ENCODE assay signal across 35 cellular contexts in the genomic region with DNA sequence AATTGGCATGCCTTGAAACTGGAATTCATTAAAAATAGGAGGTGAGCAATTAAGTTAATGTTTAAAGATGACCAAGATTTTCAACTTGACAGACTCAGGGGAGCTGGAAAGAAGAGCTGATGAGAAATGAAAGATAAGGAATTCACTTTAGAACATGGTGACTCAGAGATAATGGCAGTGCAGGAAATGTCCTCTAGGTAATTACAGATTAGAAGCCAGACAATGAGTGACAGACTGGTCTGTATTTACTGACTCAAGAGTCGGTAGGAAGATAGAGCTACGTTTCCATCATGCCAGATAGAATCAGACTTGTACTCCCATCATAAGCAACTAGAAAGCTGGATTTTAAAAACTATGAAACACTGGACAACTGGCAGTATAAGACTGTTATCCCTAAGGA.
"Had no signal": no experiment of that assay in that cellular context is flagged by ENCODE, and none has a peak within 500 bp of the region (broad histone marks: within the 10 kb centered on the region; RNA-seq: fewer than 3 reads in every experiment).

No MANE protein-coding gene starts in this region.

- DNase-seq: activated CD4-positive, alpha-beta memory T cell treated with anti-CD3 and anti-CD28 coated beads, Interleukin-2, amount 10 ng/mL, durations not matched to agents 7 days and 5 days; activated CD4-positive, alpha-beta T cell treated with anti-CD3 and anti-CD28 coated beads for 1 hour; activated CD4-positive, alpha-beta T cell treated with anti-CD3 and anti-CD28 coated beads for 48 hours; activated CD4-positive, CD25-positive, alpha-beta regulatory T cell; activated CD8-positive, alpha-beta memory T cell treated with anti-CD3 and anti-CD28 coated beads for 24 hours; activated CD8-positive, alpha-beta memory T cell treated with anti-CD3 and anti-CD28 coated beads, Interleukin-2, amount 10 ng/mL, durations not matched to agents 7 days and 5 days; activated effector memory CD4-positive, alpha-beta T cell treated with anti-CD3 and anti-CD28 coated beads, Interleukin-2, amount 50 U/mL, for 16 hours; activated naive CD4-positive, alpha-beta T cell treated with Interleukin-2 at 50 U/mL for 16 hours; activated naive CD8-positive, alpha-beta T cell treated with anti-CD3 and anti-CD28 coated beads, Interleukin-2, amount 10 ng/mL, durations not matched to agents 7 days and 5 days; activated T-cell treated with anti-CD3 and anti-CD28 coated beads, Interleukin-2, amount 50 U/mL, for 1 hour; activated T-cell treated with anti-CD3 and anti-CD28 coated beads, Interleukin-2, amount 50 U/mL, for 72 hours; amygdala; body of pancreas; NCI-H1092 treated with DMSO at 0.1 percent for 48 hours; NCI-H1417; NCI-H146; NCI-H187; NCI-H2029 treated with DMSO at 0.1 percent for 48 hours; NCI-H2107; NCI-H226; NCI-H446 treated with DMSO at 0.1 percent for 48 hours; NCI-H524; NCI-H69; NK-92 treated with Interleukin-12 subunit alpha and Interleukin-12 subunit beta, amount 100 ng/mL, for 24 hours; PC-3; Peyer's patch; SIG-M5; T1000; WERI-Rb-1 had no signal

- ATAC-seq: activated CD8-positive, alpha-beta memory T cell treated with anti-CD3 and anti-CD28 coated beads, Interleukin-2, amount 10 ng/mL, durations not matched to agents 7 days and 5 days; activated T-cell treated with anti-CD3 and anti-CD28 coated beads, Interleukin-2, amount 50 U/mL, for 72 hours; activated T-helper 17 cell treated with anti-CD3 and anti-CD28 coated beads, Interleukin-2, amount 50 U/mL, for 72 hours; body of pancreas; PC-3; Right ventricle myocardium inferior had no signal

- H3K36me3 ChIP-seq: breast epithelium, Peyer's patch, WERI-Rb-1 had no signal

- H3K4me3 Mint-ChIP-seq: activated CD4-positive, alpha-beta memory T cell treated with anti-CD3 and anti-CD28 coated beads, Interleukin-2, amount 10 ng/mL, durations not matched to agents 7 days and 5 days; activated CD8-positive, alpha-beta memory T cell treated with anti-CD3 and anti-CD28 coated beads, Interleukin-2, amount 10 ng/mL, durations not matched to agents 7 days and 5 days; activated naive CD4-positive, alpha-beta T cell treated with anti-CD3 and anti-CD28 coated beads, Interleukin-2, amount 50 U/mL, for 24 hours; activated naive CD8-positive, alpha-beta T cell treated with anti-CD3 and anti-CD28 coated beads, Interleukin-2, amount 10 ng/mL, durations not matched to agents 7 days and 5 days; activated T-cell treated with anti-CD3 and anti-CD28 coated beads, Interleukin-2, amount 50 U/mL, for 72 hours; activated T-helper 17 cell treated with anti-CD3 and anti-CD28 coated beads, Interleukin-2, amount 50 U/mL, for 72 hours had no signal

- H3K27ac Mint-ChIP-seq: activated CD4-positive, alpha-beta memory T cell treated with anti-CD3 and anti-CD28 coated beads, Interleukin-2, amount 10 ng/mL, durations not matched to agents 7 days and 5 days; activated CD8-positive, alpha-beta memory T cell treated with anti-CD3 and anti-CD28 coated beads, Interleukin-2, amount 10 ng/mL, durations not matched to agents 7 days and 5 days; activated naive CD4-positive, alpha-beta T cell treated with anti-CD3 and anti-CD28 coated beads, Interleukin-2, amount 50 U/mL, for 24 hours; activated naive CD8-positive, alpha-beta T cell treated with anti-CD3 and anti-CD28 coated beads, Interleukin-2, amount 10 ng/mL, durations not matched to agents 7 days and 5 days; activated T-cell treated with anti-CD3 and anti-CD28 coated beads, Interleukin-2, amount 50 U/mL, for 72 hours; activated T-helper 17 cell treated with anti-CD3 and anti-CD28 coated beads, Interleukin-2, amount 50 U/mL, for 72 hours had no signal

- H3K9me3 Mint-ChIP-seq: activated CD4-positive, alpha-beta memory T cell treated with anti-CD3 and anti-CD28 coated beads, Interleukin-2, amount 10 ng/mL, durations not matched to agents 7 days and 5 days; activated naive CD8-positive, alpha-beta T cell treated with anti-CD3 and anti-CD28 coated beads, Interleukin-2, amount 10 ng/mL, durations not matched to agents 7 days and 5 days had no signal

- H3K36me3 Mint-ChIP-seq: activated CD8-positive, alpha-beta memory T cell treated with anti-CD3 and anti-CD28 coated beads, Interleukin-2, amount 10 ng/mL, durations not matched to agents 7 days and 5 days; activated naive CD8-positive, alpha-beta T cell treated with anti-CD3 and anti-CD28 coated beads, Interleukin-2, amount 10 ng/mL, durations not matched to agents 7 days and 5 days had no signal

- H3K4me1 Mint-ChIP-seq: activated CD4-positive, alpha-beta memory T cell treated with anti-CD3 and anti-CD28 coated beads, Interleukin-2, amount 10 ng/mL, durations not matched to agents 7 days and 5 days; activated CD8-positive, alpha-beta memory T cell treated with anti-CD3 and anti-CD28 coated beads, Interleukin-2, amount 10 ng/mL, durations not matched to agents 7 days and 5 days; activated naive CD4-positive, alpha-beta T cell treated with anti-CD3 and anti-CD28 coated beads, Interleukin-2, amount 50 U/mL, for 24 hours; activated naive CD8-positive, alpha-beta T cell treated with anti-CD3 and anti-CD28 coated beads, Interleukin-2, amount 10 ng/mL, durations not matched to agents 7 days and 5 days; activated T-helper 17 cell treated with anti-CD3 and anti-CD28 coated beads, Interleukin-2, amount 50 U/mL, for 72 hours had no signal

- H3K9me3 ChIP-seq: body of pancreas, Peyer's patch had no signal

- H3K4me3 ChIP-seq: body of pancreas, breast epithelium, Peyer's patch had no signal

- H3K4me1 ChIP-seq: body of pancreas, breast epithelium, Peyer's patch had no signal

- H3K27me3 ChIP-seq: body of pancreas, Peyer's patch had no signal

- FAIRE-seq: astrocyte had no signal

- H3K27ac ChIP-seq: body of pancreas, breast epithelium, Peyer's patch, RWPE1, WERI-Rb-1 had no signal
